17 cellular contexts compared by ENCODE assay signal in the genomic region with DNA sequence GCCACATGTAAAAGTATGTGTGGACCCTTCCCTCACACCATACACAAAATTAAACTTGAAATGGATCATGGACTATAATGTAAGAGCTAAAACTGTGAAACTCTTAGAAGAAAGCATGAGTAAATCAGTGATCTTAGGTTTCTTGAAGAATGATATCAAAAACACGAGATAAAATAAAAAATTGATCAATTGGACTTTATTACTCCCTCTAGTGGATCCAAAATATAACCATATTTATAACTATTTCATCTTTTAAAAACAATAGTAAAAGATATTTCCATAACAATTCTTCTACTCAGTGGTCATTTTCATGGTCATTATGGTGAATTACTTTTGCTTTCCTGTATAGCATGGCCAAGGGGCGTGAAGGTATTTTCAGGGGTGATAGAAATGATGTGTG.
A peak's percentile ranks its signal among the peaks of the same experiment; 100 is the strongest.
DNase-seq lines count a peak whose midpoint lies in the region; ATAC-seq and TF ChIP-seq lines count a peak whose summit lies in the region.
"Had no signal": no experiment of that assay in that cellular context is flagged by ENCODE, and none has a peak within 500 bp of the region (broad histone marks: within the 10 kb centered on the region; RNA-seq: fewer than 3 reads in every experiment).

No MANE protein-coding gene starts in this region.

- CTCF ChIA-PET in PC-3 (lab: Charles Lee): interaction anchor here (1.0 to 1.6 kb wide), 5 partner anchors 98 to 220 kb away, joined by 3 to 17 read pairs (median 4); no protein-coding TSS in a partner anchor

- H3K4me3 Mint-ChIP-seq in endothelial cell (ENCODE audit: unreplicated experiment): no peak overlapping the region
- H3K4me3 Mint-ChIP-seq in immature natural killer cell: no peak overlapping the region
- H3K4me3 Mint-ChIP-seq: activated CD4-positive, alpha-beta memory T cell treated with anti-CD3 and anti-CD28 coated beads, Interleukin-2, amount 10 ng/mL, durations not matched to agents 7 days and 5 days; naive B cell; T-cell had no signal

- 58 to 66% methylated on average over 2 of the region's 2 CpGs for WGBS in heart right ventricle, 2 donors
- 60 to 72% (median 61%) methylated on average over 2 of the region's 2 CpGs for WGBS in heart left ventricle, 4 donors
- 42 to 71% (median 56%) methylated on average over 2 of the region's 2 CpGs for WGBS in spleen, 5 donors

- H3F3A ChIP-seq in PC-3 (ENCODE audit: low read length, unreplicated experiment): no peaks in the 10 kb centered on the region

- no TSS peak for BruUV-seq in PC-3 (replicated peaks; lab: Mats Ljungman, UMichigan)

- H3K9me3 Mint-ChIP-seq in endothelial cell (ENCODE audit: unreplicated experiment): no peaks in the 10 kb centered on the region
- peaks cover 0 to 7% (median under 1%) of the 10 kb centered on the region in 6 donors for H3K9me3 Mint-ChIP-seq in immature natural killer cell
- H3K9me3 Mint-ChIP-seq: activated CD4-positive, alpha-beta memory T cell treated with anti-CD3 and anti-CD28 coated beads, Interleukin-2, amount 10 ng/mL, durations not matched to agents 7 days and 5 days had no signal

- TF ChIP-seq CTCF in heart right ventricle (IDR thresholded peaks at IDR 0.05): peak in 5 of 9 donors; percentile 14 to 52 (median 23)
- peak in 5 of 12 donors; percentile 16 to 36 (median 23) for TF ChIP-seq CTCF in heart left ventricle (IDR thresholded peaks at IDR 0.05)
- TF ChIP-seq CTCF in PC-3 (conservative IDR thresholded peaks at IDR 0.05; ENCODE audit: low read depth, low read length): peak; percentile 64
- TF ChIP-seq CTCF in endothelial cell (IDR thresholded peaks at IDR 0.05; ENCODE audit: unreplicated experiment): peak; percentile 45
- peak; percentile 31 for TF ChIP-seq CTCF in upper lobe of right lung (IDR thresholded peaks at IDR 0.05)
- TF ChIP-seq CTCF in spleen (IDR thresholded peaks at IDR 0.05 in 8 of 11, conservative IDR thresholded peaks at IDR 0.05 in 3 of 11): peak in 2 of 11 experiments; percentile 20 to 24

- H3K27me3 Mint-ChIP-seq in endothelial cell (ENCODE audit: unreplicated experiment): peaks cover 1% of the 10 kb centered on the region
- H3K27me3 Mint-ChIP-seq in immature natural killer cell (ENCODE audit: low read depth in 3 of 3): peaks cover 0 to 10% (median 0%) of the 10 kb centered on the region in 3 donors

- no peak for ATAC-seq in heart right ventricle
- no peak for ATAC-seq in heart left ventricle
- no peak for ATAC-seq in PC-3
- no peak for ATAC-seq in upper lobe of right lung
- ATAC-seq: lower lobe of right lung; stimulated activated naive CD8-positive, alpha-beta T cell treated with anti-CD3 and anti-CD28 coated beads, Interleukin-15, Interleukin-2, amounts not matched to agents 100 U/mL and 50 U/mL, for 24 hours; T-cell had no signal

- H3K27ac Mint-ChIP-seq in endothelial cell (ENCODE audit: unreplicated experiment) (no peak overlapping the region), immature natural killer cell (no peak overlapping the region)
- H3K27ac Mint-ChIP-seq: activated CD4-positive, alpha-beta memory T cell treated with anti-CD3 and anti-CD28 coated beads, Interleukin-2, amount 10 ng/mL, durations not matched to agents 7 days and 5 days; naive B cell; T-cell had no signal

- H3K36me3 Mint-ChIP-seq in endothelial cell (ENCODE audit: low read depth, unreplicated experiment): no peaks in the 10 kb centered on the region
- H3K36me3 Mint-ChIP-seq in immature natural killer cell: no peaks in the 10 kb centered on the region
- H3K36me3 Mint-ChIP-seq: T-cell had no signal

- H3K79me2 ChIP-seq in PC-3 (ENCODE audit: low read length): no peaks in the 10 kb centered on the region

- no peaks in the 10 kb centered on the region for H4K20me1 ChIP-seq in PC-3 (ENCODE audit: low read length)

- no peaks in the 10 kb centered on the region for H3K4me1 Mint-ChIP-seq in endothelial cell (ENCODE audit: unreplicated experiment)
- no peaks in the 10 kb centered on the region for H3K4me1 Mint-ChIP-seq in immature natural killer cell
- H3K4me1 Mint-ChIP-seq: activated CD4-positive, alpha-beta memory T cell treated with anti-CD3 and anti-CD28 coated beads, Interleukin-2, amount 10 ng/mL, durations not matched to agents 7 days and 5 days; naive B cell; T-cell had no signal

- no peak overlapping the region for H3K9ac ChIP-seq in PC-3 (ENCODE audit: low read length)

- peak overlapping the region; percentile 66 for H2AFZ ChIP-seq in PC-3 (ENCODE audit: low read length)

- peaks cover 0 to 14% (median 2%) of the 10 kb centered on the region in 11 donors for H3K9me3 ChIP-seq in heart right ventricle
- H3K9me3 ChIP-seq in heart left ventricle: peaks cover 0 to 8% (median 1%) of the 10 kb centered on the region in 12 donors
- H3K9me3 ChIP-seq in PC-3 (ENCODE audit: low read length): no peaks in the 10 kb centered on the region
- H3K9me3 ChIP-seq in upper lobe of right lung: no peaks in the 10 kb centered on the region
- H3K9me3 ChIP-seq in spleen: peaks cover 0 to 17% (median 7%) of the 10 kb centered on the region in 8 donors
- H3K9me3 ChIP-seq: adrenal gland, lower lobe of right lung had no signal

- TF ChIP-seq POLR2A in heart left ventricle (IDR thresholded peaks at IDR 0.05): no peak
- TF ChIP-seq POLR2A in spleen (IDR thresholded peaks at IDR 0.05): no peak

- intact Hi-C loops in heart right ventricle (cut with DNase I) (loop anchor here in 8 of 10 donors (1.0 to 5.0 kb wide), 5 partner anchors 200 to 220 kb away; partner anchors contain the start of gene KCTD15 (in 5 of the 8)), heart left ventricle (cut with DNase I) (loop anchor here in 9 of 10 donors (2.0 to 10.0 kb wide), 7 partner anchors 83 to 220 kb away; partner anchors contain the start of gene KCTD15 (in 2 of the 9)), PC-3 (cut with micrococcal nuclease) (loop anchor here (1.0 to 10.0 kb wide), 4 partner anchors 100 to 219 kb away; no protein-coding TSS in a partner anchor), upper lobe of right lung (cut with DNase I) (loop anchor here (5.0 kb wide), 1 partner anchor 220 kb away; no protein-coding TSS in a partner anchor), spleen (cut with DNase I; ENCODE audit: low total_unique reads) (loop anchor here (2.0 to 5.0 kb wide), 2 partner anchors 205 to 219 kb away; no protein-coding TSS in a partner anchor)

- no peaks in the 10 kb centered on the region for H3K9me2 ChIP-seq in PC-3 (replicated peaks; ENCODE audit: low read length)

- H3K27ac ChIP-seq in heart right ventricle (no peak overlapping the region), heart left ventricle (no peak overlapping the region), PC-3 (ENCODE audit: low read length) (no peak overlapping the region), upper lobe of right lung (no peak overlapping the region), spleen (no peak overlapping the region)
- H3K27ac ChIP-seq: adrenal gland, lower lobe of right lung, WERI-Rb-1 had no signal

- H3K4me1 ChIP-seq in heart right ventricle (peaks cover 0 to 4% (median 0%) of the 10 kb centered on the region in 9 donors), heart left ventricle (no peaks in the 10 kb centered on the region), PC-3 (ENCODE audit: insufficient read depth, low read length) (no peaks in the 10 kb centered on the region), upper lobe of right lung (no peaks in the 10 kb centered on the region), spleen (no peaks in the 10 kb centered on the region)
- H3K4me1 ChIP-seq: adrenal gland had no signal

- POLR2A ChIA-PET in PC-3 (lab: Charles Lee; ENCODE audit: unreplicated experiment): no interaction called here

- H3K27me3 ChIP-seq in heart right ventricle: peaks cover 0 to 10% (median 0%) of the 10 kb centered on the region in 7 donors
- peaks cover 0 to 7% (median 0%) of the 10 kb centered on the region in 9 donors for H3K27me3 ChIP-seq in heart left ventricle
- no peaks in the 10 kb centered on the region for H3K27me3 ChIP-seq in PC-3 (ENCODE audit: low read length)
- H3K27me3 ChIP-seq in upper lobe of right lung: no peaks in the 10 kb centered on the region
- H3K27me3 ChIP-seq in spleen (replicated peaks in 1 of 7): peaks cover 0 to 8% (median 0%) of the 10 kb centered on the region in 7 donors
- H3K27me3 ChIP-seq: adrenal gland had no signal

- H3K4me3 ChIP-seq in heart right ventricle (no peak overlapping the region), heart left ventricle (no peak overlapping the region), PC-3 (ENCODE audit: low read length) (0 out of 2 replicates have a peak overlapping the region, but pooled peaks have one; percentile 56), upper lobe of right lung (no peak overlapping the region), spleen (no peak overlapping the region)
- H3K4me3 ChIP-seq: adrenal gland, lower lobe of right lung had no signal

- peak overlapping the region; percentile 78 for H3K4me2 ChIP-seq in PC-3 (ENCODE audit: low read length)

- H3K36me3 ChIP-seq in heart right ventricle (no peaks in the 10 kb centered on the region), heart left ventricle (no peaks in the 10 kb centered on the region), PC-3 (ENCODE audit: low read depth, low read length) (no peaks in the 10 kb centered on the region), upper lobe of right lung (no peaks in the 10 kb centered on the region), spleen (no peaks in the 10 kb centered on the region)
- H3K36me3 ChIP-seq: adrenal gland, lower lobe of right lung, WERI-Rb-1 had no signal

- DNase-seq in heart right ventricle (no peak), heart left ventricle (no peak), PC-3 (peak; percentile 15), endothelial cell (ENCODE audit: low spot score) (no peak), upper lobe of right lung (no peak), spleen (no peak), NCI-H510A (lab: John Stamatoyannopoulos, UW) (no peak), immature natural killer cell (no peak)
- DNase-seq: activated CD4-positive, alpha-beta memory T cell treated with anti-CD3 and anti-CD28 coated beads, Interleukin-2, amount 10 ng/mL, durations not matched to agents 7 days and 5 days; adrenal gland; GDM1; lower lobe of right lung; naive B cell; NCI-H2029 treated with DMSO at 0.1 percent for 48 hours; stimulated activated naive CD8-positive, alpha-beta T cell treated with anti-CD3 and anti-CD28 coated beads, Interleukin-15, Interleukin-2, amounts not matched to agents 100 U/mL and 50 U/mL, for 24 hours; T-cell; WERI-Rb-1 had no signal
